In genomic region chr9:84563691-84564090, GRCh38 we compare ENCODE assay signal across 34 cellular contexts.
"Had no signal": no experiment of that assay in that cellular context is flagged by ENCODE, and none has a peak within 500 bp of the region (broad histone marks: within the 10 kb centered on the region; RNA-seq: fewer than 3 reads in every experiment).

No MANE protein-coding gene starts in this region.

- DNase-seq: Karpas-422, Kasumi-1, MG63, MM.1S, MV-4-11, NCI-H1048, NCI-H1092, NCI-H1092 treated with DMSO at 0.1 percent for 48 hours, NCI-H1105, NCI-H1105 treated with DMSO at 0.1 percent for 48 hours, NCI-H1417, NCI-H1417 treated with DMSO at 0.1 percent for 48 hours, NCI-H1436, NCI-H1436 treated with DMSO at 0.1 percent for 48 hours, NCI-H146, NCI-H1694, NCI-H1694 treated with DMSO at 0.1 percent for 48 hours, NCI-H187, NCI-H187 treated with DMSO at 0.1 percent for 48 hours, NCI-H1930, NCI-H2029, NCI-H2029 treated with DMSO at 0.1 percent for 48 hours, NCI-H2081, NCI-H2081 treated with DMSO at 0.1 percent for 48 hours, NCI-H2107, NCI-H2171, NCI-H2171 treated with DMSO at 0.1 percent for 48 hours, NCI-H2227 treated with DMSO at 0.1 percent for 48 hours, NCI-H226, NCI-H345, NCI-H446, NCI-H446 treated with DMSO at 0.1 percent for 48 hours, NCI-H510A had no signal

- H3K9me3 ChIP-seq: MG63 had no signal

- H3K4me2 ChIP-seq: KMS-11 had no signal

- H3K36me3 ChIP-seq: MG63 had no signal

- H3K27me3 ChIP-seq: MG63 had no signal

- H3K4me3 ChIP-seq: MG63 had no signal

- H3K9ac ChIP-seq: KMS-11 had no signal

- H3K27ac ChIP-seq: KMS-11 had no signal
